In the genomic region with DNA sequence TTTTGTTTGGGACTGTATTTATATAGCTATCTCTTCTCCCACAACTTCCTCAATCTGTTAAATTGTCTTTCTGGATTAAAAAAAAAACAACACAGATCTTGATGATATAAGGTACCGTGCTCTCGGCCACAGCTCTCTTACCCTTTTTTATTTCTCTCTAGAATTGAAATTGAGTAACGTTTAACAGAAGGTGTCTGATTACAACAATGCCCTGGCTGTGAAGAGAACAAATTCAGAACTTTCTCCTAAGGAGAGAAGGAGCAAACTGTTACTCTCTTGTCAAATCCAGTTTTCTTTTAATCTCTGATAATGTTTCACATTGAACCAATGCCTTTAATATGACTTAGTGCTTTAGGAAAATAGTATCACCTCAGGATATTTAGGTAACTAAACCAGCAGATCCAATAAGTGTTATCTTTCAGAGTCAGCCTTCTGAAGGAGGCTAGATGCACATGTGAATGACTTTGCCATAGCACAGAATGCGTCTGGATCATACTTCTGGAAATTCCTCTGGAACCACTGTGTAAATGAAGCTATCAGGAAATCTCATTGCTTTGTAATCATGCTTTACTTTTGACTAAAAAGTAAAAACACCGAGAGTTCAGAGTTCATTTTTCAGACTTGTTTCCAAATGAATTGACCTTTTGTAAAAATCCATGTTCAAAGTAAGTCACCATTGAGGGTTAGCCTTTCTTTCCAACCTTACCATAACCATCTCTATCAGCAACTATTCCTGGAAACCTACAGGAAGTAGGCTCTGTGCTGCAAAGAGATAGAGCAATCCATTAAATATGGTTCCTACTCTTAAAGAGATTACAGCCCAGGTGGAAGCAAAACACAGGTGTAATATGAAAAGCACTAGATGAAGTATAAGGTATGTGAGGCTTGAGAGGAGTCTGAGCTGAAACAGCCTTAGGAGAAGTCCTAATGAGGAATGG, we compare ENCODE assay signal across 29 cellular contexts.
DNase-seq lines count a peak whose midpoint lies in the region; ATAC-seq and TF ChIP-seq lines count a peak whose summit lies in the region.
"Had no signal": no experiment of that assay in that cellular context is flagged by ENCODE, and none has a peak within 500 bp of the region (broad histone marks: within the 10 kb centered on the region; RNA-seq: fewer than 3 reads in every experiment).

No MANE protein-coding gene starts in this region.

- no peaks in the 10 kb centered on the region for H3K9me3 ChIP-seq in RWPE2 (ENCODE audit: severe bottlenecking)
- H3K9me3 ChIP-seq: esophagus squamous epithelium, gastrocnemius medialis, neutrophil, SK-N-SH had no signal

- H3K4me1 ChIP-seq in RWPE2 (ENCODE audit: insufficient read depth, poor library complexity, severe bottlenecking), result peaks cover 12% of the 10 kb centered on the region
- H3K4me1 ChIP-seq: BLaER1 had no signal

- peaks cover 17% of the 10 kb centered on the region for H3K4me1 Mint-ChIP-seq in type B pancreatic cell (ENCODE audit: unreplicated experiment)
- no peaks in the 10 kb centered on the region for H3K4me1 Mint-ChIP-seq in naive thymus-derived CD8-positive, alpha-beta T cell
- H3K4me1 Mint-ChIP-seq: activated CD4-positive, alpha-beta T cell treated with anti-CD3 and anti-CD28 coated beads, Interleukin-2, amount 10 ng/mL, durations not matched to agents 24 days and 14 days; T-helper 17 cell had no signal

- DNase-seq in NCI-H510A treated with DMSO at 0.1 percent for 48 hours (lab: John Stamatoyannopoulos, UW), result peak; percentile 22
- no peak for DNase-seq in NCI-H510A (lab: John Stamatoyannopoulos, UW)
- no peak for DNase-seq in RWPE2 (ENCODE audit: low spot score)
- peak; percentile 53 for DNase-seq in left kidney (ENCODE audit: low read depth, low spot score)
- no peak for DNase-seq in type B pancreatic cell (ENCODE audit: extremely low spot score, unreplicated experiment)
- DNase-seq in naive thymus-derived CD8-positive, alpha-beta T cell, result no peak
- no peak for DNase-seq in activated gamma-delta T cell (lab: John Stamatoyannopoulos, UW)
- DNase-seq: ACHN; activated CD4-positive, alpha-beta T cell treated with anti-CD3 and anti-CD28 coated beads, Interleukin-2, amount 10 ng/mL, durations not matched to agents 24 days and 14 days; activated naive CD4-positive, alpha-beta T cell treated with Interleukin-2 at 50 U/mL for 16 hours; activated T-cell treated with anti-CD3 and anti-CD28 coated beads, Interleukin-2, amount 50 U/mL, for 4 hours; amygdala; endodermal cell; esophagus squamous epithelium; gastrocnemius medialis; hypothalamus; IMR-90; islet precursor cell; NCI-H2107; SK-N-SH; stimulated activated CD4-positive, alpha-beta T cell treated with anti-CD3 and anti-CD28 coated beads, Interleukin-2, amount 100 ng/mL, for 24 hours; substantia nigra; T-helper 17 cell had no signal

- peak overlapping the region; percentile 3 for H3K4me3 Mint-ChIP-seq in type B pancreatic cell
- no peak overlapping the region for H3K4me3 Mint-ChIP-seq in naive thymus-derived CD8-positive, alpha-beta T cell
- H3K4me3 Mint-ChIP-seq: activated CD4-positive, alpha-beta T cell treated with anti-CD3 and anti-CD28 coated beads, Interleukin-2, amount 10 ng/mL, durations not matched to agents 24 days and 14 days; activated T-cell treated with anti-CD3 and anti-CD28 coated beads, Interleukin-2, amount 50 U/mL, for 4 hours; endodermal cell; T-helper 17 cell had no signal

- peaks cover 12% of the 10 kb centered on the region for H3K27me3 Mint-ChIP-seq in type B pancreatic cell
- H3K27me3 Mint-ChIP-seq in naive thymus-derived CD8-positive, alpha-beta T cell, result peaks cover 9 to 86% (median 28%) of the 10 kb centered on the region in 5 donors

- no peak overlapping the region for H3K27ac Mint-ChIP-seq in type B pancreatic cell
- H3K27ac Mint-ChIP-seq in naive thymus-derived CD8-positive, alpha-beta T cell, result no peak overlapping the region
- H3K27ac Mint-ChIP-seq: activated CD4-positive, alpha-beta T cell treated with anti-CD3 and anti-CD28 coated beads, Interleukin-2, amount 10 ng/mL, durations not matched to agents 24 days and 14 days; endodermal cell; T-helper 17 cell had no signal

- no peaks in the 10 kb centered on the region for H3K36me3 ChIP-seq in RWPE2 (ENCODE audit: low read depth)
- H3K36me3 ChIP-seq: BLaER1, esophagus squamous epithelium, gastrocnemius medialis, neutrophil had no signal

- H3K27me3 ChIP-seq in RWPE2 (ENCODE audit: insufficient read depth, poor library complexity, severe bottlenecking), result no peaks in the 10 kb centered on the region
- H3K27me3 ChIP-seq: BLaER1, esophagus squamous epithelium, neutrophil had no signal

- no peak overlapping the region for H3K27ac ChIP-seq in RWPE2 (ENCODE audit: poor library complexity, severe bottlenecking)
- H3K27ac ChIP-seq: BLaER1, esophagus squamous epithelium, gastrocnemius medialis, neutrophil, RWPE1, skin epidermis had no signal

- H3K4me3 ChIP-seq in RWPE2 (ENCODE audit: severe bottlenecking), result no peak overlapping the region
- H3K4me3 ChIP-seq: BLaER1, esophagus squamous epithelium, gastrocnemius medialis, lung, skin epidermis had no signal

- ATAC-seq in RWPE2 (ENCODE audit: low read depth) (peak; percentile 49; the same call in 2 of the 3 replicates), HG02678 (IDR thresholded peaks at IDR 0.05; ENCODE audit: unreplicated experiment) (no peak)
- no peak for ATAC-seq in naive thymus-derived CD8-positive, alpha-beta T cell
- ATAC-seq: activated T-cell treated with anti-CD3 and anti-CD28 coated beads, Interleukin-2, amount 50 U/mL, for 4 hours; gastrocnemius medialis; T-helper 17 cell had no signal

- no peaks in the 10 kb centered on the region for H3K9me3 Mint-ChIP-seq in type B pancreatic cell
- H3K9me3 Mint-ChIP-seq in naive thymus-derived CD8-positive, alpha-beta T cell, result peaks cover 0 to 9% (median 0%) of the 10 kb centered on the region in 9 donors
- H3K9me3 Mint-ChIP-seq: activated CD4-positive, alpha-beta T cell treated with anti-CD3 and anti-CD28 coated beads, Interleukin-2, amount 10 ng/mL, durations not matched to agents 24 days and 14 days; activated T-cell treated with anti-CD3 and anti-CD28 coated beads, Interleukin-2, amount 50 U/mL, for 4 hours; endodermal cell had no signal

- no peaks in the 10 kb centered on the region for H3K36me3 Mint-ChIP-seq in type B pancreatic cell
- peaks cover 0 to 6% (median 0%) of the 10 kb centered on the region in 3 donors for H3K36me3 Mint-ChIP-seq in naive thymus-derived CD8-positive, alpha-beta T cell

- POLR2A ChIA-PET in naive thymus-derived CD8-positive, alpha-beta T cell (lab: Charles Lee), result no interaction called here

- TF ChIP-seq CTCF in RWPE2 (IDR thresholded peaks at IDR 0.05; ENCODE audit: poor library complexity, severe bottlenecking) (no peak), type B pancreatic cell (conservative IDR thresholded peaks at IDR 0.05) (no peak)

Comparison
In these comparisons a context has a peak if more than half of its experiments do, and no peak if none do; other contexts are left out.
1. DNase-seq: peak in NCI-H510A treated with DMSO at 0.1 percent for 48 hours (single experiment) and left kidney (single experiment); none in NCI-H510A (single experiment), RWPE2 (single experiment), type B pancreatic cell (single experiment), naive thymus-derived CD8-positive, alpha-beta T cell (0 of 10) and activated gamma-delta T cell (single experiment).